In genomic region chr5:171450423-171451246, GRCh38 we compare ENCODE assay signal across 9 cellular contexts. TPM values are rescaled to one million over a fixed set of nuclear protein-coding genes. Genes with fewer than 3 reads are reported as not detected.
A peak's percentile ranks its signal among the peaks of the same experiment; 100 is the strongest.
DNase-seq lines count a peak whose midpoint lies in the region; ATAC-seq and TF ChIP-seq lines count a peak whose summit lies in the region.
"Had no signal": no experiment of that assay in that cellular context is flagged by ENCODE, and none has a peak within 500 bp of the region (broad histone marks: within the 10 kb centered on the region; RNA-seq: fewer than 3 reads in every experiment).

No MANE protein-coding gene starts in this region.

- no peaks in the 10 kb centered on the region for H3K36me3 ChIP-seq in effector memory CD4-positive, alpha-beta T cell (ENCODE audit: control insufficient read depth, insufficient read depth, low read length)

- no peak for ATAC-seq in HG03521 (IDR thresholded peaks at IDR 0.05; ENCODE audit: unreplicated experiment)

- no peak overlapping the region for H3K27ac ChIP-seq in effector memory CD4-positive, alpha-beta T cell (ENCODE audit: insufficient read depth, low read length, poor library complexity, severe bottlenecking)

- peaks cover 2% of the 10 kb centered on the region for H3K4me1 ChIP-seq in effector memory CD4-positive, alpha-beta T cell (ENCODE audit: control insufficient read depth, insufficient read depth, low read length, poor library complexity, severe bottlenecking)

- in situ Hi-C loops in astrocyte of the cerebellum (cut with HindIII; ENCODE audit: low sequenced_read_pairs) = no loop called here

- no peak overlapping the region for H3K27ac Mint-ChIP-seq in immature natural killer cell
- H3K27ac Mint-ChIP-seq: stimulated activated naive CD8-positive, alpha-beta T cell treated with anti-CD3 and anti-CD28 coated beads, Interleukin-15, Interleukin-2, amounts not matched to agents 100 ng/mL and 50 ng/mL, for 24 hours had no signal

- H3K4me3 ChIP-seq in astrocyte of the cerebellum (ENCODE audit: low read depth, low read length) = no peak overlapping the region
- no peak overlapping the region for H3K4me3 ChIP-seq in effector memory CD4-positive, alpha-beta T cell (ENCODE audit: insufficient read depth, low read depth, low read length, poor library complexity, severe bottlenecking)

- TF ChIP-seq CTCF in astrocyte of the cerebellum (IDR thresholded peaks at IDR 0.05; ENCODE audit: low read depth, low read length, missing control alignments) = no peak

- peak; percentile 12 for DNase-seq in stimulated activated CD4-positive, alpha-beta T cell treated with anti-CD3 and anti-CD28 coated beads, Interleukin-12 subunit alpha, Interleukin-12 subunit beta, amount 100 ng/mL, for 4 hours
- DNase-seq in stimulated activated CD4-positive, alpha-beta T cell treated with anti-CD3 and anti-CD28 coated beads, Interleukin-2, amount 100 ng/mL, for 48 hours = no peak
- DNase-seq in astrocyte of the cerebellum (ENCODE audit: low read depth) = peak; percentile 46
- no peak for DNase-seq in immature natural killer cell
- peak; percentile 11 for DNase-seq in stimulated activated CD4-positive, alpha-beta T cell treated with anti-CD3 and anti-CD28 coated beads, Interleukin-1b, Interleukin-23, amount 100 ng/mL, for 48 hours
- no peak for DNase-seq in effector memory CD4-positive, alpha-beta T cell
- DNase-seq in NCI-H146 (lab: John Stamatoyannopoulos, UW) = no peak

- no peaks in the 10 kb centered on the region for H3K9me3 ChIP-seq in effector memory CD4-positive, alpha-beta T cell (ENCODE audit: control insufficient read depth, low read length)

- peaks cover 2 to 15% (median 7%) of the 10 kb centered on the region in 3 donors for H3K27me3 Mint-ChIP-seq in immature natural killer cell (ENCODE audit: low read depth in 3 of 3)

- H3K27me3 ChIP-seq in effector memory CD4-positive, alpha-beta T cell (replicated peaks; ENCODE audit: control insufficient read depth, insufficient read depth, low read length, poor library complexity, severe bottlenecking) = peaks cover 8% of the 10 kb centered on the region

- H3K9me3 Mint-ChIP-seq in immature natural killer cell = peaks cover 0 to 3% (median 0%) of the 10 kb centered on the region in 6 donors
- H3K9me3 Mint-ChIP-seq: stimulated activated naive CD8-positive, alpha-beta T cell treated with anti-CD3 and anti-CD28 coated beads, Interleukin-15, Interleukin-2, amounts not matched to agents 100 ng/mL and 50 ng/mL, for 24 hours had no signal

- H3K4me3 Mint-ChIP-seq in immature natural killer cell = peak overlapping the region in 4 of 5 donors; percentile 23 to 35 (median 31)

- H3K36me3 Mint-ChIP-seq in immature natural killer cell = no peaks in the 10 kb centered on the region

- H3K4me1 Mint-ChIP-seq in immature natural killer cell = peaks cover 0 to 5% of the 10 kb centered on the region in 2 donors

RNA-seq across cellular contexts. Expression of gene FGF18, which starts 31.2 kb away (rescaled TPM):
- polyA plus RNA-seq in immature natural killer cell = not detected

Comparison
In these comparisons a context has a peak if more than half of its experiments do, and no peak if none do; other contexts are left out.
1. DNase-seq: peak in stimulated activated CD4-positive, alpha-beta T cell treated with anti-CD3 and anti-CD28 coated beads, Interleukin-12 subunit alpha, Interleukin-12 subunit beta, amount 100 ng/mL, for 4 hours (single experiment), astrocyte of the cerebellum (single experiment) and stimulated activated CD4-positive, alpha-beta T cell treated with anti-CD3 and anti-CD28 coated beads, Interleukin-1b, Interleukin-23, amount 100 ng/mL, for 48 hours (single experiment); none in stimulated activated CD4-positive, alpha-beta T cell treated with anti-CD3 and anti-CD28 coated beads, Interleukin-2, amount 100 ng/mL, for 48 hours (0 of 2), immature natural killer cell (0 of 3), effector memory CD4-positive, alpha-beta T cell (0 of 3) and NCI-H146 (single experiment).